Comparison of ENCODE assay signal across 16 cellular contexts in the genomic region with DNA sequence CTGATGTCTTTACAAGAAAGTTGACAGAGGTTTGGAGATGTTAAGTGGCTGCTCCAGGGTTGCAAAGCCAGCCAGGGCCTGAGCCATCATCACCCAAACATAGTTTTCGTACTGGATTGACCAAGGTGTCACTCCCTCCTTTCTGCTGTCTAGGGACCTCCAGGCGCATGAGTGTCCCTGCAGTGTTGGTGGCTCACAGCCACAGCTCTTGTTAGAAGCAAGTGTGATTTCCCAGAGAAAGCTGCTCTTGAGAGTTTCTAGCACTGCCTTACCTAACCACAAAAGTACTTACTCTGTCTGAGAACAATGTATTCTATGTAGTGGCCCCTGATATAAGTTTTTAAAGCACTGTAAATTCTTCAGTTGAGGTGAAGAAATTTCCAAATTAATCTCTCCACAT.
DNase-seq lines count a peak whose midpoint lies in the region; ATAC-seq and TF ChIP-seq lines count a peak whose summit lies in the region.
"Had no signal": no experiment of that assay in that cellular context is flagged by ENCODE, and none has a peak within 500 bp of the region (broad histone marks: within the 10 kb centered on the region; RNA-seq: fewer than 3 reads in every experiment).

No MANE protein-coding gene starts in this region.

- no peak overlapping the region for H3K4ac ChIP-seq in mesendoderm (ENCODE audit: low read depth, low read length)

- H3K9me3 Mint-ChIP-seq in WTC11 (peaks cover 5% of the 10 kb centered on the region; the same call in 1 of the 2 replicates), glutamatergic neuron (ENCODE audit: unreplicated experiment) (no peaks in the 10 kb centered on the region)
- H3K9me3 Mint-ChIP-seq: CD4-positive, alpha-beta memory T cell; T-helper 1 cell treated with Interleukin-12 subunit alpha and Interleukin-12 subunit beta and Interleukin-4 antibody, amounts not matched to agents 30 μg/mL and 1 μg/mL, for 36 hours had no signal

- H4K8ac ChIP-seq in mesendoderm (ENCODE audit: low read depth, low read length), result no peak overlapping the region

- H3K79me1 ChIP-seq in mesendoderm (ENCODE audit: low read length), result no peaks in the 10 kb centered on the region

- H3K4me1 Mint-ChIP-seq in WTC11 (peaks cover 40% of the 10 kb centered on the region), glutamatergic neuron (ENCODE audit: low read depth, unreplicated experiment) (peaks cover 1% of the 10 kb centered on the region)
- H3K4me1 Mint-ChIP-seq: CD4-positive, alpha-beta memory T cell had no signal

- POLR2A ChIA-PET in WTC11 (lab: Charles Lee), result interaction anchor here (0.5 kb wide), 1 partner anchor 12 kb away, joined by 3 read pairs; no protein-coding TSS in a partner anchor

- no peak for TF ChIP-seq POLR2A in testis (IDR thresholded peaks at IDR 0.05)
- TF ChIP-seq POLR2A in tibial nerve (IDR thresholded peaks at IDR 0.05), result no peak

- TF ChIP-seq CTCF in WTC11 (IDR thresholded peaks at IDR 0.05) (no peak), glutamatergic neuron (IDR thresholded peaks at IDR 0.05; ENCODE audit: partially characterized antibody, unreplicated experiment) (no peak), testis (IDR thresholded peaks at IDR 0.05) (no peak), tibial nerve (IDR thresholded peaks at IDR 0.05) (no peak)

- H3K27ac ChIP-seq in mesendoderm (ENCODE audit: low read depth, low read length) (no peak overlapping the region), testis (no peak overlapping the region), tibial nerve (no peak overlapping the region)

- no peak overlapping the region for H3K9ac ChIP-seq in mesendoderm (ENCODE audit: low read length)

- no peaks in the 10 kb centered on the region for H3K36me3 ChIP-seq in mesendoderm (ENCODE audit: control insufficient read depth, insufficient read depth, low read length)
- no peaks in the 10 kb centered on the region for H3K36me3 ChIP-seq in testis (ENCODE audit: low read depth, missing control alignments)
- no peaks in the 10 kb centered on the region for H3K36me3 ChIP-seq in tibial nerve

- no peak overlapping the region for H3K56ac ChIP-seq in mesendoderm (ENCODE audit: low read length)

- no peak overlapping the region for H2AK5ac ChIP-seq in mesendoderm (ENCODE audit: low read length)

- no peaks in the 10 kb centered on the region for H3K27me3 ChIP-seq in mesendoderm (ENCODE audit: insufficient read depth, low read length, poor library complexity)
- H3K27me3 ChIP-seq in testis, result no peaks in the 10 kb centered on the region
- no peaks in the 10 kb centered on the region for H3K27me3 ChIP-seq in tibial nerve

- TF ChIP-seq EP300 in tibial nerve (IDR thresholded peaks at IDR 0.05), result no peak

- H3K27ac Mint-ChIP-seq in WTC11, result peak overlapping the region; percentile 42
- no peak overlapping the region for H3K27ac Mint-ChIP-seq in glutamatergic neuron (ENCODE audit: unreplicated experiment)
- H3K27ac Mint-ChIP-seq: CD4-positive, alpha-beta memory T cell; T-helper 1 cell treated with Interleukin-12 subunit alpha and Interleukin-12 subunit beta and Interleukin-4 antibody, amounts not matched to agents 30 μg/mL and 1 μg/mL, for 36 hours had no signal

- no peak overlapping the region for H4K5ac ChIP-seq in mesendoderm (ENCODE audit: low read length)

- H3K4me1 ChIP-seq in mesendoderm (ENCODE audit: control insufficient read depth, low read depth, low read length) (peaks cover 6% of the 10 kb centered on the region), testis (no peaks in the 10 kb centered on the region), tibial nerve (no peaks in the 10 kb centered on the region)

- H3K4me3 ChIP-seq in mesendoderm (ENCODE audit: low read length), result no peak overlapping the region
- no peak overlapping the region for H3K4me3 ChIP-seq in testis
- H3K4me3 ChIP-seq in tibial nerve, result no peak overlapping the region
- H3K4me3 ChIP-seq: K562 had no signal

- CTCF ChIA-PET in WTC11 (lab: Charles Lee), result no interaction called here

- DNase-seq in DMS79 (lab: John Stamatoyannopoulos, UW) (peak; percentile 49), HT1080 (ENCODE audit: low read depth) (peak; percentile 33), WTC11 (ENCODE audit: low spot score) (no peak), mesendoderm (peak; percentile 7), glutamatergic neuron (no peak), testis (no peak), tibial nerve (ENCODE audit: low spot score in 2 of 2) (no peak)
- DNase-seq: ACHN; CD4-positive, alpha-beta memory T cell; NCI-H1048; NCI-H187; NCI-H510A treated with DMSO at 0.1 percent for 48 hours; Right ventricle myocardium superior had no signal

- no peaks in the 10 kb centered on the region for H3K79me2 ChIP-seq in mesendoderm (ENCODE audit: control insufficient read depth, insufficient read depth, low read length)

- WGBS in mesendoderm (ENCODE audit: extremely low coverage, insufficient coverage, low lambda C conversion rate), result no CpG with 5 or more reads among the region's 2 CpGs
- WGBS in testis, 2 donors, result 79 to 84% methylated on average over 2 of the region's 2 CpGs
- 72 to 77% methylated on average over 2 of the region's 2 CpGs for WGBS in tibial nerve, 2 donors

- H3K4me3 Mint-ChIP-seq in WTC11 (no peak overlapping the region), glutamatergic neuron (ENCODE audit: unreplicated experiment) (no peak overlapping the region)
- H3K4me3 Mint-ChIP-seq: CD4-positive, alpha-beta memory T cell; T-helper 1 cell treated with Interleukin-12 subunit alpha and Interleukin-12 subunit beta and Interleukin-4 antibody, amounts not matched to agents 30 μg/mL and 1 μg/mL, for 36 hours had no signal

- intact Hi-C loops in testis (cut with DNase I; ENCODE audit: low total_unique reads), result no loop called here

- no peak overlapping the region for H3K18ac ChIP-seq in mesendoderm (ENCODE audit: low read length)

- H3K4me2 ChIP-seq in mesendoderm (ENCODE audit: low read length), result no peak overlapping the region

- no peak overlapping the region for H3K23ac ChIP-seq in mesendoderm (ENCODE audit: low read length)

- H3K27me3 Mint-ChIP-seq in WTC11 (ENCODE audit: low read depth) (no peaks in the 10 kb centered on the region), glutamatergic neuron (ENCODE audit: unreplicated experiment) (no peaks in the 10 kb centered on the region)

- H3K36me3 Mint-ChIP-seq in WTC11 (0 out of 2 replicates have a peak, but pooled peaks cover 3% of the 10 kb centered on the region), glutamatergic neuron (ENCODE audit: unreplicated experiment) (no peaks in the 10 kb centered on the region)
- H3K36me3 Mint-ChIP-seq: CD4-positive, alpha-beta memory T cell had no signal

- no peak overlapping the region for H2BK120ac ChIP-seq in mesendoderm (ENCODE audit: low read depth, low read length)

- no peak for ATAC-seq in WTC11
- no peak for ATAC-seq in GM19452 (IDR thresholded peaks at IDR 0.05; ENCODE audit: unreplicated experiment)
- ATAC-seq: K562 had no signal

- H2BK5ac ChIP-seq in mesendoderm (ENCODE audit: low read length), result no peak overlapping the region

- no peak overlapping the region for H2BK15ac ChIP-seq in mesendoderm (replicated peaks; ENCODE audit: low read depth)

- no peaks in the 10 kb centered on the region for H3K9me3 ChIP-seq in testis
- H3K9me3 ChIP-seq in tibial nerve, result no peaks in the 10 kb centered on the region

TF ChIP-seq in WTC11, 78 proteins besides CTCF, POLR2A, EP300 and RAD21:
- TF ChIP-seq ZNF416 (CRISPR knock-in tag; IDR thresholded peaks at IDR 0.05), result no peak
- no peak for TF ChIP-seq PRRX2 (CRISPR knock-in tag; IDR thresholded peaks at IDR 0.05)
- no peak for TF ChIP-seq NR3C1 (CRISPR knock-in tag; conservative IDR thresholded peaks at IDR 0.05; ENCODE audit: low read depth)
- no peak for TF ChIP-seq SP1 (CRISPR knock-in tag; conservative IDR thresholded peaks at IDR 0.05)
- TF ChIP-seq IRF2 (CRISPR knock-in tag; IDR thresholded peaks at IDR 0.05; ENCODE audit: borderline replicate concordance, low read depth), result no peak

Comparison
In these comparisons a context has a peak if more than half of its experiments do, and no peak if none do; other contexts are left out.
1. DNase-seq: peak in DMS79 (single experiment), HT1080 (single experiment) and mesendoderm (single experiment); none in WTC11 (single experiment), glutamatergic neuron (single experiment), testis (single experiment) and tibial nerve (0 of 2).